9 cellular contexts compared by ENCODE assay signal in the genomic region with DNA sequence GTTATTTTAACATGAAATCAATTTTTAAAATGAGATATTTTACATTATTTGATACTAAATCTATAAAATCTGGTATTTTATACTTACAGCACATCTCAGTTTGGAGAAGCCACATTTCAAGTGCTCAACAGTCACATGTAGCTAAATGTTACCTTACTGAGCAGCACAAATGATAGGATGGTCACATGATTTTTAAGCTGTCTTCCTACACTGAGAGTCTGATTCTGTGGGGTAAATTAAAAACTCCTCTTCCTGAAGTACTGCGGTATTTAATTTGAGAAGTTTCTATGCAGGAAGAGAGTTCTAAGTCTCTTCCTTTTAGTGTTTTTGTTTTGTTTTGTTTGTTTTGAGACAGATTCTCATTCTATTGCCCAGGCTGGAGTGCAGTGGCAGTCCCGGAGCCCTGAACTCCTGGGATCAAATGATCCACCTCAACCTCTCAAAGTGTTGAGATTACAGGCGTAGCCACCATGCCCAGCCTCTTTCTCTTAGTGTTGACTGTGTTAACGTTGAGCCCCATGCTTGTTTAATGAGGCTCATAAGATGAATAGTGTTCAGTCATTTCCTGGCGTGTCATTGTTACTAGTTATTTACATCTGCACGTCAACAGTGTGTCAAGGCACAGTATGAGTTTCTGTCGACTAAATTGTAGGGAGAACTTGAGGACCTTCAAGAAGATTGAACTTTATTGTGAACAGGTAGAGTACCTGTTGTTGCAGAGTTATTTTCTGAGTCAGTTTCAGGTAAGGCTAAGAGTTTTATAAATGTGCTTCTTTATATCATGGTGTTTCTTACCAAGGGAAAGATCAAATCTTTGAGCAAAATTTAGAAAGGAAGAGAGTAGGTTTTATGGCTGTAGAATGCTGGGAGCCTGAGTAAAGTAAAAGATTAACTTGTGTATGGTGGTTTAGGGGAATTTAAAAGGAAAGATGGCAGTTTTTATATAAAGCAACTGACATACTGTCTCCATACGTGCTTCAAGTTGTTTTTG. TPM values are rescaled to one million over a fixed set of nuclear protein-coding genes. Genes with fewer than 3 reads are reported as not detected.
DNase-seq lines count a peak whose midpoint lies in the region; ATAC-seq and TF ChIP-seq lines count a peak whose summit lies in the region.
"Had no signal": no experiment of that assay in that cellular context is flagged by ENCODE, and none has a peak within 500 bp of the region (broad histone marks: within the 10 kb centered on the region; RNA-seq: fewer than 3 reads in every experiment).

No MANE protein-coding gene starts in this region.

- peaks cover 0 to 12% (median 2%) of the 10 kb centered on the region in 11 experiments; a peak in 6 of 22 replicates for H4K20me1 ChIP-seq in BLaER1 treated with 17β-estradiol and CSF1 and Interleukin-3, amounts not matched to agents 10 nM and 100 nM

- TF ChIP-seq CTCF in left lung (IDR thresholded peaks at IDR 0.05) = no peak

- peak overlapping the region; percentile 56 to 84 (median 76) for H3K27ac ChIP-seq in BLaER1 treated with 17β-estradiol and CSF1 and Interleukin-3, amounts not matched to agents 10 nM and 100 nM
- H3K27ac ChIP-seq in left lung = peak overlapping the region; percentile 64 to 71
- H3K27ac ChIP-seq: cardiac muscle cell had no signal

- CTCF ChIA-PET in activated CD8-positive, alpha-beta T cell treated with anti-CD3 and anti-CD28 coated beads, Interleukin-2, amount 10 ng/mL, durations not matched to agents 7 days and 5 days (lab: Charles Lee) = interaction anchor here (1.5 kb wide), 1 partner anchor 12 kb away, joined by 3 read pairs; no protein-coding TSS in a partner anchor

- peaks cover 47 to 49% (median 48%) of the 10 kb centered on the region in 3 donors for H3K4me1 Mint-ChIP-seq in IgD-negative memory B cell
- peaks cover 64% of the 10 kb centered on the region for H3K4me1 Mint-ChIP-seq in activated CD8-positive, alpha-beta T cell treated with anti-CD3 and anti-CD28 coated beads, Interleukin-2, amount 10 ng/mL, durations not matched to agents 7 days and 5 days (ENCODE audit: low read depth)

- peak overlapping the region; percentile 10 to 77 (median 53); a peak in 19 of 22 replicates for H3K9ac ChIP-seq in BLaER1 treated with 17β-estradiol and CSF1 and Interleukin-3, amounts not matched to agents 10 nM and 100 nM

- intact Hi-C loops in left lung (cut with DNase I) = no loop called here

- no peaks in the 10 kb centered on the region for H3K27me3 ChIP-seq in BLaER1 treated with 17β-estradiol and CSF1 and Interleukin-3, amounts not matched to agents 10 nM and 100 nM
- H3K27me3 ChIP-seq in left lung (no peaks in the 10 kb centered on the region), H7 (ENCODE audit: control insufficient read depth, insufficient read depth, low read length) (no peaks in the 10 kb centered on the region)
- H3K27me3 ChIP-seq: cardiac muscle cell had no signal

- DNase-seq in activated CD8-positive, alpha-beta T cell treated with anti-CD3 and anti-CD28 coated beads, Interleukin-2, amount 10 ng/mL, durations not matched to agents 7 days and 5 days = peak; percentile 46
- no peak for DNase-seq in left lung
- no peak for DNase-seq in H7
- DNase-seq in SHP77 treated with DMSO at 0.1 percent for 48 hours (lab: John Stamatoyannopoulos, UW) = no peak
- DNase-seq in effector CD8-positive, alpha-beta T cell (lab: John Stamatoyannopoulos, UW) = no peak

- peaks cover 4% of the 10 kb centered on the region for H3K36me3 Mint-ChIP-seq in IgD-negative memory B cell
- H3K36me3 Mint-ChIP-seq in activated CD8-positive, alpha-beta T cell treated with anti-CD3 and anti-CD28 coated beads, Interleukin-2, amount 10 ng/mL, durations not matched to agents 7 days and 5 days (ENCODE audit: low read depth) = peaks cover 17% of the 10 kb centered on the region

- H3K9me3 Mint-ChIP-seq in IgD-negative memory B cell = peaks cover 0 to 1% (median 0%) of the 10 kb centered on the region in 3 donors
- no peaks in the 10 kb centered on the region for H3K9me3 Mint-ChIP-seq in activated CD8-positive, alpha-beta T cell treated with anti-CD3 and anti-CD28 coated beads, Interleukin-2, amount 10 ng/mL, durations not matched to agents 7 days and 5 days (ENCODE audit: insufficient read depth)

- peak; percentile 5 for ATAC-seq in activated CD8-positive, alpha-beta T cell treated with anti-CD3 and anti-CD28 coated beads, Interleukin-2, amount 10 ng/mL, durations not matched to agents 7 days and 5 days
- no peak for ATAC-seq in left lung
- no peak for ATAC-seq in GM18858 (IDR thresholded peaks at IDR 0.05; ENCODE audit: unreplicated experiment)

- H3K4me1 ChIP-seq in BLaER1 treated with 17β-estradiol and CSF1 and Interleukin-3, amounts not matched to agents 10 nM and 100 nM = peaks cover 75 to 82% (median 79%) of the 10 kb centered on the region in 10 experiments
- peaks cover 6 to 82% of the 10 kb centered on the region in 2 donors for H3K4me1 ChIP-seq in left lung

- H3K4me3 Mint-ChIP-seq in IgD-negative memory B cell = peak overlapping the region; percentile 79 to 92 (median 86)
- peak overlapping the region; percentile 63 for H3K4me3 Mint-ChIP-seq in activated CD8-positive, alpha-beta T cell treated with anti-CD3 and anti-CD28 coated beads, Interleukin-2, amount 10 ng/mL, durations not matched to agents 7 days and 5 days

- H3K4me2 ChIP-seq in BLaER1 treated with 17β-estradiol and CSF1 and Interleukin-3, amounts not matched to agents 10 nM and 100 nM = peak overlapping the region; percentile 78 to 94 (median 83)

- peak overlapping the region; percentile 91 to 96 (median 95) for H3K27ac Mint-ChIP-seq in IgD-negative memory B cell
- peak overlapping the region; percentile 95 for H3K27ac Mint-ChIP-seq in activated CD8-positive, alpha-beta T cell treated with anti-CD3 and anti-CD28 coated beads, Interleukin-2, amount 10 ng/mL, durations not matched to agents 7 days and 5 days

- H3K36me3 ChIP-seq in BLaER1 treated with 17β-estradiol and CSF1 and Interleukin-3, amounts not matched to agents 10 nM and 100 nM = peaks cover 0 to 10% (median 4%) of the 10 kb centered on the region in 11 experiments; a peak in 14 of 22 replicates
- H3K36me3 ChIP-seq in left lung (no peaks in the 10 kb centered on the region), H7 (replicated peaks; ENCODE audit: control insufficient read depth, insufficient read depth, low read length) (no peaks in the 10 kb centered on the region)
- H3K36me3 ChIP-seq: cardiac muscle cell had no signal

- peak overlapping the region; percentile 11 to 53 (median 34); a peak in 14 of 20 replicates for H3K4me3 ChIP-seq in BLaER1 treated with 17β-estradiol and CSF1 and Interleukin-3, amounts not matched to agents 10 nM and 100 nM
- no peak overlapping the region for H3K4me3 ChIP-seq in left lung
- no peak overlapping the region for H3K4me3 ChIP-seq in H7 (ENCODE audit: insufficient read depth, low read depth, low read length)
- H3K4me3 ChIP-seq: cardiac muscle cell had no signal

- no peaks in the 10 kb centered on the region for H3K27me3 Mint-ChIP-seq in IgD-negative memory B cell
- H3K27me3 Mint-ChIP-seq in activated CD8-positive, alpha-beta T cell treated with anti-CD3 and anti-CD28 coated beads, Interleukin-2, amount 10 ng/mL, durations not matched to agents 7 days and 5 days (ENCODE audit: low read depth) = no peaks in the 10 kb centered on the region

- H3K9me3 ChIP-seq in BLaER1 treated with 17β-estradiol and CSF1 and Interleukin-3, amounts not matched to agents 10 nM and 100 nM (replicated peaks in 1 of 11) = peaks cover 0 to 6% (median 5%) of the 10 kb centered on the region in 11 experiments; a peak in 8 of 22 replicates
- no peaks in the 10 kb centered on the region for H3K9me3 ChIP-seq in left lung

- POLR2A ChIA-PET in activated CD8-positive, alpha-beta T cell treated with anti-CD3 and anti-CD28 coated beads, Interleukin-2, amount 10 ng/mL, durations not matched to agents 7 days and 5 days (lab: Charles Lee) = interaction anchor here (0.6 kb wide), 1 partner anchor 100 kb away, joined by 3 read pairs; no protein-coding TSS in a partner anchor

RNA-seq across cellular contexts. Expression of a gene that starts 3.3 kb away (rescaled TPM):
- polyA plus RNA-seq in IgD-negative memory B cell = 51.6 TPM
- total RNA-seq in activated CD8-positive, alpha-beta T cell treated with anti-CD3 and anti-CD28 coated beads, Interleukin-2, amount 10 ng/mL, durations not matched to agents 7 days and 5 days = 10 to 100 TPM; 26.9 to 30.4 TPM
- 10 to 100 TPM; 20.3 to 24.0 TPM for total RNA-seq in left lung
- total RNA-seq in H7 (2014; rRNA removed; shearing (Covaris generic)) = 18.8 and 24.1 TPM in 2 replicates

RNA-seq across cellular contexts. Expression of a gene that starts 3.5 kb away (rescaled TPM):
- 19.1 TPM for polyA plus RNA-seq in IgD-negative memory B cell
- total RNA-seq in activated CD8-positive, alpha-beta T cell treated with anti-CD3 and anti-CD28 coated beads, Interleukin-2, amount 10 ng/mL, durations not matched to agents 7 days and 5 days = 10 to 100 TPM; 10.4 to 12.3 TPM
- 1 to 10 TPM; 8.8 to 9.3 TPM for total RNA-seq in left lung
- total RNA-seq in H7 (2014; rRNA removed; shearing (Covaris generic)) = 38.3 and 39.8 TPM in 2 replicates

Comparison
In these comparisons a context has a peak if more than half of its experiments do, and no peak if none do; other contexts are left out.
1. H3K4me3 ChIP-seq: peak in BLaER1 treated with 17β-estradiol and CSF1 and Interleukin-3, amounts not matched to agents 10 nM and 100 nM (10 of 10); none in left lung (0 of 2) and H7 (single experiment).